ENCODE assay signal across 8 cellular contexts in genomic region chr3:30934208-30934550, GRCh38. TPM values are rescaled to one million over a fixed set of nuclear protein-coding genes. Genes with fewer than 3 reads are reported as not detected.
A peak's percentile ranks its signal among the peaks of the same experiment; 100 is the strongest.
DNase-seq lines count a peak whose midpoint lies in the region; ATAC-seq, FAIRE-seq and TF ChIP-seq lines count a peak whose summit lies in the region.

No MANE protein-coding gene starts in this region.

- no peaks in the 10 kb centered on the region for H3K9me3 ChIP-seq in adrenal gland (replicated peaks in 1 of 3)
- no peaks in the 10 kb centered on the region for H3K9me3 ChIP-seq in HepG2 (ENCODE audit: low read length)

- POLR2A ChIA-PET in HepG2 (lab: Yijun Ruan, JAX) = no interaction called here

- no peak overlapping the region for H3K4me3 ChIP-seq in adrenal gland
- no peak overlapping the region for H3K4me3 ChIP-seq in HepG2 (replicated peaks in 1 of 3; ENCODE audit: insufficient read depth in 1 of 3, low read depth in 2 of 3, low read length in 3 of 3)

- no peaks in the 10 kb centered on the region for H3K27me3 ChIP-seq in adrenal gland
- H3K27me3 ChIP-seq in HepG2 (ENCODE audit: control insufficient read depth in 1 of 2, insufficient read depth in 2 of 2, low read length in 2 of 2) = no peaks in the 10 kb centered on the region

- H3K4me1 ChIP-seq in adrenal gland (replicated peaks in 1 of 2) (no peaks in the 10 kb centered on the region), HepG2 (ENCODE audit: insufficient read depth, low read length) (no peaks in the 10 kb centered on the region)

- no peaks in the 10 kb centered on the region for H3K9me3 Mint-ChIP-seq in activated T-helper 2 cell treated with anti-CD3 and anti-CD28 coated beads, Interferon-gamma antibody, Interleukin-2, Interleukin-4, amounts not matched to agents 10 μg/mL and 5 μg/mL and 100 μg/mL, durations not matched to agents 14 hours and 24 hours and 36 hours
- peaks cover 2% of the 10 kb centered on the region for H3K9me3 Mint-ChIP-seq in activated naive CD8-positive, alpha-beta T cell treated with anti-CD3 and anti-CD28 coated beads for 36 hours

- no peak overlapping the region for H2AFZ ChIP-seq in HepG2 (ENCODE audit: low read length)

- no peak overlapping the region for H3K9ac ChIP-seq in HepG2 (ENCODE audit: insufficient read depth, low read depth, low read length)

- peaks cover 5% of the 10 kb centered on the region for H3K27me3 Mint-ChIP-seq in activated T-helper 2 cell treated with anti-CD3 and anti-CD28 coated beads, Interferon-gamma antibody, Interleukin-2, Interleukin-4, amounts not matched to agents 10 μg/mL and 5 μg/mL and 100 μg/mL, durations not matched to agents 14 hours and 24 hours and 36 hours (ENCODE audit: low read depth)
- H3K27me3 Mint-ChIP-seq in activated naive CD8-positive, alpha-beta T cell treated with anti-CD3 and anti-CD28 coated beads for 36 hours = no peaks in the 10 kb centered on the region

- no peak overlapping the region for H3K4me3 Mint-ChIP-seq in activated T-helper 2 cell treated with anti-CD3 and anti-CD28 coated beads, Interferon-gamma antibody, Interleukin-2, Interleukin-4, amounts not matched to agents 10 μg/mL and 5 μg/mL and 100 μg/mL, durations not matched to agents 14 hours and 24 hours and 36 hours (ENCODE audit: low read depth)
- H3K4me3 Mint-ChIP-seq in activated naive CD8-positive, alpha-beta T cell treated with anti-CD3 and anti-CD28 coated beads for 36 hours = no peak overlapping the region

- in situ Hi-C loops in G401 (cut with HindIII; ENCODE audit: low sequenced_read_pairs) (no loop called here), HepG2 (cut with HindIII; ENCODE audit: extremely low pct_ligation_motif_present, low pct_unique_long_range_greater_than_20kb) (no loop called here)

- 22 to 31% (median 28%) methylated on average over 6 of the region's 6 CpGs for WGBS in adrenal gland, 4 donors
- 14% methylated on average over 6 of the region's 6 CpGs for WGBS in HepG2 (ENCODE audit: low lambda C conversion rate)

- H3K36me3 Mint-ChIP-seq in activated T-helper 2 cell treated with anti-CD3 and anti-CD28 coated beads, Interferon-gamma antibody, Interleukin-2, Interleukin-4, amounts not matched to agents 10 μg/mL and 5 μg/mL and 100 μg/mL, durations not matched to agents 14 hours and 24 hours and 36 hours (ENCODE audit: low read depth) = no peaks in the 10 kb centered on the region
- no peaks in the 10 kb centered on the region for H3K36me3 Mint-ChIP-seq in activated naive CD8-positive, alpha-beta T cell treated with anti-CD3 and anti-CD28 coated beads for 36 hours

- no peak overlapping the region for H3K27ac Mint-ChIP-seq in activated T-helper 2 cell treated with anti-CD3 and anti-CD28 coated beads, Interferon-gamma antibody, Interleukin-2, Interleukin-4, amounts not matched to agents 10 μg/mL and 5 μg/mL and 100 μg/mL, durations not matched to agents 14 hours and 24 hours and 36 hours
- H3K27ac Mint-ChIP-seq in activated naive CD8-positive, alpha-beta T cell treated with anti-CD3 and anti-CD28 coated beads for 36 hours = no peak overlapping the region

- CTCF ChIA-PET in HepG2 (lab: Yijun Ruan, JAX; ENCODE audit: low intra/inter-chr PET ratio, low total read pairs) = no interaction called here

- no peaks in the 10 kb centered on the region for H3K36me3 ChIP-seq in adrenal gland (replicated peaks in 1 of 2)
- H3K36me3 ChIP-seq in HepG2 (replicated peaks in 1 of 2; ENCODE audit: control insufficient read depth in 1 of 2, insufficient read depth in 2 of 2, low read length in 2 of 2) = no peaks in the 10 kb centered on the region

- TF ChIP-seq RAD21 in HepG2 (CRISPR knock-in tag; IDR thresholded peaks at IDR 0.05) = no peak

- no peak for TF ChIP-seq POLR2A in adrenal gland (IDR thresholded peaks at IDR 0.05)
- no peak for TF ChIP-seq POLR2A in HepG2 (IDR thresholded peaks at IDR 0.05; ENCODE audit: insufficient read depth in 1 of 2, low read depth in 2 of 2, low read length in 2 of 2)

- H3K27ac ChIP-seq in adrenal gland = no peak overlapping the region
- H3K27ac ChIP-seq in HepG2 (ENCODE audit: extremely low read length, insufficient read depth, low read length) = no peak overlapping the region

- peak; percentile 53 for FAIRE-seq in HepG2 (lab: Jason Lieb, UNC)

- peaks cover 4% of the 10 kb centered on the region for H3K4me1 Mint-ChIP-seq in activated T-helper 2 cell treated with anti-CD3 and anti-CD28 coated beads, Interferon-gamma antibody, Interleukin-2, Interleukin-4, amounts not matched to agents 10 μg/mL and 5 μg/mL and 100 μg/mL, durations not matched to agents 14 hours and 24 hours and 36 hours (ENCODE audit: low read depth)
- H3K4me1 Mint-ChIP-seq in activated naive CD8-positive, alpha-beta T cell treated with anti-CD3 and anti-CD28 coated beads for 36 hours = peaks cover 8% of the 10 kb centered on the region

- ATAC-seq in HepG2 = peak; percentile 76
- ATAC-seq in GM21786 (IDR thresholded peaks at IDR 0.05; ENCODE audit: unreplicated experiment) = no peak

- DNase-seq in G401 (ENCODE audit: low spot score) (peak; percentile 6), NAMALWA (ENCODE audit: low spot score) (peak; percentile 63), adrenal gland (peak in 5 of 7 donors; percentile 7 to 24 (median 18)), HepG2 (ENCODE audit: low spot score) (peak; percentile 16), germinal center (ENCODE audit: low spot score) (no peak)
- DNase-seq in activated T-helper 2 cell treated with anti-CD3 and anti-CD28 coated beads, Interferon-gamma antibody, Interleukin-2, Interleukin-4, amounts not matched to agents 10 μg/mL and 5 μg/mL and 100 μg/mL, durations not matched to agents 14 hours and 24 hours and 36 hours (ENCODE audit: low spot score) = no peak
- DNase-seq in activated naive CD8-positive, alpha-beta T cell treated with anti-CD3 and anti-CD28 coated beads for 36 hours = no peak

- intact Hi-C loops in adrenal gland (cut with DNase I) = no loop called here
- intact Hi-C loops in HepG2 (cut with micrococcal nuclease; ENCODE audit: unreplicated experiment) = loop anchor here (5.0 kb wide), 1 partner anchor 198 kb away; no protein-coding TSS in a partner anchor
- intact Hi-C loops in activated T-helper 2 cell treated with anti-CD3 and anti-CD28 coated beads, Interferon-gamma antibody, Interleukin-2, Interleukin-4, amounts not matched to agents 10 μg/mL and 5 μg/mL and 100 μg/mL, durations not matched to agents 14 hours and 24 hours and 36 hours (cut with micrococcal nuclease) = no loop called here

- BruUV-seq in HepG2 (replicated peaks; lab: Mats Ljungman, UMichigan) = no TSS peak

- H4K20me1 ChIP-seq in HepG2 (ENCODE audit: insufficient read depth, low read length) = no peaks in the 10 kb centered on the region

- H3K4me2 ChIP-seq in HepG2 (ENCODE audit: low read depth, low read length) = no peak overlapping the region

- no peaks in the 10 kb centered on the region for H3K79me2 ChIP-seq in HepG2 (ENCODE audit: insufficient read depth, low read length)

- TF ChIP-seq CTCF in adrenal gland (IDR thresholded peaks at IDR 0.05) (peak in 5 of 6 experiments; percentile 42 to 55 (median 50)), HepG2 (CRISPR knock-in tag; IDR thresholded peaks at IDR 0.05) (peak; percentile 60)

- no peak for TF ChIP-seq EP300 in HepG2 (IDR thresholded peaks at IDR 0.05; ENCODE audit: low read depth in 2 of 2, low read length in 2 of 2)
- TF ChIP-seq EP300 in HepG2 (CRISPR knock-in tag; IDR thresholded peaks at IDR 0.05; ENCODE audit: borderline replicate concordance) = no peak

TF ChIP-seq in HepG2, 621 proteins besides CTCF, POLR2A, EP300 and RAD21:
- peak; percentile 20 for TF ChIP-seq SMC3 (IDR thresholded peaks at IDR 0.05; ENCODE audit: low read length)
- TF ChIP-seq KAT7 (CRISPR knock-in tag; IDR thresholded peaks at IDR 0.05; ENCODE audit: borderline replicate concordance) = no peak
- TF ChIP-seq ZNF205 (CRISPR knock-in tag; IDR thresholded peaks at IDR 0.05) = no peak
- no peak for TF ChIP-seq TAF1 (CRISPR knock-in tag; IDR thresholded peaks at IDR 0.05)
- no peak for TF ChIP-seq ZNF615 (CRISPR knock-in tag; IDR thresholded peaks at IDR 0.05; ENCODE audit: borderline replicate concordance)
- TF ChIP-seq STAG1 (CRISPR knock-in tag; IDR thresholded peaks at IDR 0.05) = peak; percentile 65
- TF ChIP-seq ZNF766 (CRISPR knock-in tag; IDR thresholded peaks at IDR 0.05; ENCODE audit: borderline replicate concordance) = no peak
- no peak for TF ChIP-seq ZNF724P (CRISPR knock-in tag; IDR thresholded peaks at IDR 0.05; ENCODE audit: borderline replicate concordance)

RNA-seq across cellular contexts. Expression of gene GADL1, which starts 39.7 kb away (rescaled TPM):
- not detected in 2 replicates for total RNA-seq in G401 (2014; rRNA removed; shearing (Covaris generic))
- total RNA-seq in adrenal gland (under 1 TPM in 6 of 8 donors, not detected in 2; 0.06 to 0.15 (median 0.12) TPM), HepG2 (2016; rRNA removed; fragmentation: Illumina TruSeq; extraction: Trizol) (not detected in 2 replicates)
- polyA plus RNA-seq in adrenal gland (under 1 TPM in 2 of 3 donors, not detected in 1; 0.07 to 0.16 TPM), HepG2 (2011; rRNA removed) (not detected in 2 replicates)
- 0.09 TPM in 1 of 2 replicates, not detected in the other for total RNA-seq in HepG2 (2016; cell fraction: cytosol; rRNA removed; fragmentation: Illumina TruSeq; extraction: Trizol; ENCODE audit: low read depth)
- total RNA-seq in HepG2 (2016; cell fraction: insoluble cytoplasmic fraction; rRNA removed; fragmentation: Illumina TruSeq; extraction: Trizol) = not detected in 2 replicates
- not detected in 2 replicates for total RNA-seq in HepG2 (2016; cell fraction: membrane; rRNA removed; fragmentation: Illumina TruSeq; extraction: Trizol)
- total RNA-seq in HepG2 (2016; cell fraction: nucleus; rRNA removed; fragmentation: Illumina TruSeq; extraction: Trizol) = not detected in 2 replicates
- not detected in 2 replicates for polyA plus RNA-seq in HepG2 (2011; cell fraction: cytosol; rRNA removed)
- polyA plus RNA-seq in HepG2 (2011; cell fraction: nucleus; rRNA removed) = not detected in 2 replicates
- polyA plus RNA-seq in HepG2 (2012) = not detected in 2 replicates
- polyA plus RNA-seq in HepG2 (2016; cell fraction: cytosol; fragmentation: Illumina TruSeq; extraction: Trizol; ENCODE audit: low read depth) = not detected in 2 replicates
- not detected in 2 replicates for polyA plus RNA-seq in HepG2 (2016; cell fraction: insoluble cytoplasmic fraction; fragmentation: Illumina TruSeq; extraction: Trizol; ENCODE audit: low read depth)
- not detected in 2 replicates for polyA plus RNA-seq in HepG2 (2016; cell fraction: membrane; fragmentation: Illumina TruSeq; extraction: Trizol; ENCODE audit: low read depth)
- polyA plus RNA-seq in HepG2 (2016; cell fraction: nucleus; fragmentation: Illumina TruSeq; extraction: Trizol; ENCODE audit: insufficient read depth, low read depth) = not detected in 2 replicates
- polyA minus RNA-seq in HepG2 (2011; rRNA and poly(A)+ RNA removed; ENCODE audit: low replicate concordance) = not detected in 2 replicates
- polyA minus RNA-seq in HepG2 (2011; cell fraction: cytosol; rRNA and poly(A)+ RNA removed) = not detected in 2 replicates
- 0.25 and 0.26 TPM in 2 replicates for polyA minus RNA-seq in HepG2 (2011; cell fraction: nucleus; rRNA and poly(A)+ RNA removed)
- total RNA-seq in activated T-helper 2 cell treated with anti-CD3 and anti-CD28 coated beads, Interferon-gamma antibody, Interleukin-2, Interleukin-4, amounts not matched to agents 10 μg/mL and 5 μg/mL and 100 μg/mL, durations not matched to agents 14 hours and 24 hours and 36 hours = not detected in 2 replicates
- not detected for total RNA-seq in activated naive CD8-positive, alpha-beta T cell treated with anti-CD3 and anti-CD28 coated beads for 36 hours

Comparison
In these comparisons a context has a peak if more than half of its experiments do, and no peak if none do; other contexts are left out.
1. DNase-seq: peak in G401 (single experiment), NAMALWA (single experiment), adrenal gland (5 of 7) and HepG2 (single experiment); none in activated T-helper 2 cell treated with anti-CD3 and anti-CD28 coated beads, Interferon-gamma antibody, Interleukin-2, Interleukin-4, amounts not matched to agents 10 μg/mL and 5 μg/mL and 100 μg/mL, durations not matched to agents 14 hours and 24 hours and 36 hours (single experiment), activated naive CD8-positive, alpha-beta T cell treated with anti-CD3 and anti-CD28 coated beads for 36 hours (single experiment) and germinal center (single experiment).